1 cellular context compared by ENCODE assay signal in the genomic region with DNA sequence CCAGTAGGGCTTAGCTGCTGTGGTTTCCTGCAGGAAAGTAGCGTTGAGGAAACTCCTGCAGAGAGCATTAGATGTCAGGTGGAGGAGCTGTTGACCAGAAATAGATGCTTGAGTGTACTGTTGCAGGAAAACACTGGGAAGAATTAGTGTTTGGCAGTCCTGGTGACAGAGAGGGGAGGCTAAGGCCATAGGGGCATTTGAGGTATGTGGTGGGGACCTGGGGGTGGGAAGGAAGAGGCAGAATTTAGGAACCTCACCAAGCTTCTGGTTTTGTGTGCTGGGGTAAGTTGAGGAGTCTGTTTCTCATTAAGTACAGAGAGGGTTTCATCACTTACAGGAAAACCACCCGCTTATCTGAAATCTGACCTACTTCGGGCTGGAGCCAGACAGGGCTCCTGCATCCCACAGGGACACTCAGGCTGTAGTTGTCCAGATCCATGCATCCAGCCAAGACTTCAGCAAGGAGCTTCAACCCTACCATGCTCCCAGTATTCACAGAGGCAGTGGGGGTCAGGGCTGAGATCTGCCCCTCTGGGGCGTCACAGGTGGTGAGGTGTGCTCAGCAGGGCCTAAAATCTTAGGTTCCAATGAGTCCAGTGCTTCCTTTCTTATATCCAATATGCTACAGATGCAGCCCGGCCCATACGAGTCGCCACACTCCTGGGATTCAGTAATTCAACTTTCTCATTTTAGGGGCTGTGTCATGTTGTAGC.
TF ChIP-seq lines count a peak whose summit lies in the region.

No MANE protein-coding gene starts in this region.

TF ChIP-seq in K562, 482 proteins besides CTCF, POLR2A, EP300 and RAD21:
- no peak for TF ChIP-seq FOSL1 (tag; conservative IDR thresholded peaks at IDR 0.05)
- no peak for TF ChIP-seq MYC (IDR thresholded peaks at IDR 0.05; ENCODE audit: low read depth, low read length)
- TF ChIP-seq MYC (CRISPR knock-in tag; IDR thresholded peaks at IDR 0.05; ENCODE audit: borderline replicate concordance, low read depth), result no peak
- TF ChIP-seq ARID2 (IDR thresholded peaks at IDR 0.05), result peak; percentile 18; the same call in 1 of the 2 replicates
- no peak for TF ChIP-seq TARDBP (IDR thresholded peaks at IDR 0.05)
- TF ChIP-seq, protein P1, sequence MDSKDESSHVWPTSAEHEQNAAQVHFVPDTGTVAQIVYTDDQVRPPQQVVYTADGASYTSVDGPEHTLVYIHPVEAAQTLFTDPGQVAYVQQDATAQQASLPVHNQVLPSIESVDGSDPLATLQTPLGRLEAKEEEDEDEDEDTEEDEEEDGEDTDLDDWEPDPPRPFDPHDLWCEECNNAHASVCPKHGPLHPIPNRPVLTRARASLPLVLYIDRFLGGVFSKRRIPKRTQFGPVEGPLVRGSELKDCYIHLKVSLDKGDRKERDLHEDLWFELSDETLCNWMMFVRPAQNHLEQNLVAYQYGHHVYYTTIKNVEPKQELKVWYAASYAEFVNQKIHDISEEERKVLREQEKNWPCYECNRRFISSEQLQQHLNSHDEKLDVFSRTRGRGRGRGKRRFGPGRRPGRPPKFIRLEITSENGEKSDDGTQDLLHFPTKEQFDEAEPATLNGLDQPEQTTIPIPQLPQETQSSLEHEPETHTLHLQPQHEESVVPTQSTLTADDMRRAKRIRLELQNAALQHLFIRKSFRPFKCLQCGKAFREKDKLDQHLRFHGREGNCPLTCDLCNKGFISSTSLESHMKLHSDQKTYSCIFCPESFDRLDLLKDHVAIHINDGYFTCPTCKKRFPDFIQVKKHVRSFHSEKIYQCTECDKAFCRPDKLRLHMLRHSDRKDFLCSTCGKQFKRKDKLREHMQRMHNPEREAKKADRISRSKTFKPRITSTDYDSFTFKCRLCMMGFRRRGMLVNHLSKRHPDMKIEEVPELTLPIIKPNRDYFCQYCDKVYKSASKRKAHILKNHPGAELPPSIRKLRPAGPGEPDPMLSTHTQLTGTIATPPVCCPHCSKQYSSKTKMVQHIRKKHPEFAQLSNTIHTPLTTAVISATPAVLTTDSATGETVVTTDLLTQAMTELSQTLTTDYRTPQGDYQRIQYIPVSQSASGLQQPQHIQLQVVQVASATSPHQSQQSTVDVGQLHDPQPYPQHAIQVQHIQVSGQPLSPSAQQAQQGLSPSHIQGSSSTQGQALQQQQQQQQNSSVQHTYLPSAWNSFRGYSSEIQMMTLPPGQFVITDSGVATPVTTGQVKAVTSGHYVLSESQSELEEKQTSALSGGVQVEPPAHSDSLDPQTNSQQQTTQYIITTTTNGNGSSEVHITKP (IDR thresholded peaks at IDR 0.05; ENCODE audit: partially characterized antibody), result no peak
- TF ChIP-seq REST (CRISPR knock-in tag; IDR thresholded peaks at IDR 0.05; ENCODE audit: low read depth), result 0 out of 2 replicates have a peak, but pooled peaks have one; percentile 50
- no peak for TF ChIP-seq RHOXF2B (CRISPR knock-in tag; conservative IDR thresholded peaks at IDR 0.05)
- TF ChIP-seq ZNF699 (CRISPR knock-in tag; IDR thresholded peaks at IDR 0.05; ENCODE audit: insufficient replicate concordance), result no peak
- peak; percentile 43 for TF ChIP-seq POLR2AphosphoS5 (IDR thresholded peaks at IDR 0.05; ENCODE audit: control insufficient read depth, insufficient read depth, low read depth, low read length)
- peak; percentile 54; the same call in 1 of the 2 replicates for TF ChIP-seq SUPT5H (IDR thresholded peaks at IDR 0.05)
- TF ChIP-seq HDAC3 (IDR thresholded peaks at IDR 0.05; ENCODE audit: borderline replicate concordance, partially characterized antibody), result no peak
- TF ChIP-seq ATF7 (IDR thresholded peaks at IDR 0.05), result no peak
- no peak for TF ChIP-seq YBX1 (IDR thresholded peaks at IDR 0.05)
TF ChIP-seq in K562: peak in this region for 4.
